1 cellular context compared by ENCODE assay signal in the genomic region with DNA sequence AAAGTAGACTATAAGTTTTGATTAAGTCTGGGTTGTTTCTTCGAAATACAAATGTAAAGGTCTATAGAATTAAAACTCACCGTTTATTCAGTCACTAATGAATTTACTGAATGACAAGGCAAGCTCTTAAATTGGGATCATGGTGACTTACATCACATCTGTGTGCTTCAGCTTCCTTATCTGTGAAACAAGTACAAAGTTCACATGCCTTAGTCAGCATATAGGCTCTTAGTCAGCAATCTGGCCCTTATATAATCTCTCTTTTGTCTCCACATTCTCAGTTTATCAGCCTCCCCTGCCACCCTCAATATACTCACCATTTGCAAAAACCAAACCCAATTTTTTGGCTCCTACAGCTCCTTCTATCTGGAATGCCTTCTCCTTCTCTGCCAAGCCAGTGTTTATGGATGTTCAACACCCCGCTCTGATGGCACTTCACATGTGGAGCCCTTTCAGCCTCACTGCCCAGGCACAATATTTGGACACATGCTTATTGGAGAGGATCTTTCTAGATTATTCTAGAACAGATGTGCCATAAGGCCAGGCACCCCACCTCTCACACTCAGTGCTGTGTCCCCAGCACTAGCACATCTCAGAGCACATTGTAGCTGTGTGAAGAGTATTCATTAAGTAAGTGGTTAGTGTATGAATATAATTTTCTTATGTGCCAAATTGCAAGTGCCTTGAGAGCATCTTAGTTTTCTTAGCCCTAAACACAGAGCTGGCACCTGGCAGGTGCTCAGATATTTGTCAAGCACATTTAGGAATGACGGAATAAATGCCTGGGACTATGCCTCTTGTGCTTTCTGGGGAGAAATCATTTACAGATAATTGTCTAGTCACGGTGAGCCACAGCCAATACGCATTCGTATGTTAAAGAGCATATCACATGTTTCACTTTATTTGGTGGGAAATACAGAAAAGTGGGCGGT.
TF ChIP-seq lines count a peak whose summit lies in the region.

No MANE protein-coding gene starts in this region.

TF ChIP-seq in A549, 52 proteins besides CTCF, POLR2A, EP300 and RAD21 (continued from another document):
- TF ChIP-seq ATOH8 (CRISPR knock-in tag; IDR thresholded peaks at IDR 0.05; ENCODE audit: low read depth) (no peak), MAX (IDR thresholded peaks at IDR 0.05) (peak; percentile 50), FOSL2 (IDR thresholded peaks at IDR 0.05) (peak; percentile 31; the same call in 1 of the 2 replicates), FOSL2 (CRISPR knock-in tag; IDR thresholded peaks at IDR 0.05) (peak; percentile 80), MAZ (IDR thresholded peaks at IDR 0.05; ENCODE audit: borderline replicate concordance, low read depth, low read length) (no peak), GATA3 (IDR thresholded peaks at IDR 0.05; ENCODE audit: borderline replicate concordance) (peak; percentile 70; the same call in 1 of the 2 replicates), CBX8 (IDR thresholded peaks at IDR 0.05) (no peak), MAFK (IDR thresholded peaks at IDR 0.05; ENCODE audit: partially characterized antibody) (peak; percentile 99)
